Comparison of ENCODE assay signal across 14 cellular contexts in genomic region chr20:63844384-63845025, GRCh38. TPM values are rescaled to one million over a fixed set of nuclear protein-coding genes. Genes with fewer than 3 reads are reported as not detected.
DNase-seq lines count a peak whose midpoint lies in the region; ATAC-seq and TF ChIP-seq lines count a peak whose summit lies in the region.
"Had no signal": no experiment of that assay in that cellular context is flagged by ENCODE, and none has a peak within 500 bp of the region (broad histone marks: within the 10 kb centered on the region; RNA-seq: fewer than 3 reads in every experiment).

No MANE protein-coding gene starts in this region.

- 70 to 71% methylated on average over 12 of the region's 12 CpGs for WGBS in heart right ventricle, 2 donors
- 93% methylated on average over 12 of the region's 12 CpGs for WGBS in mesenchymal stem cell

- H2BK5ac ChIP-seq in mesenchymal stem cell (ENCODE audit: low read depth, low read length, poor library complexity, severe bottlenecking), result no peak overlapping the region

- no peak overlapping the region for H3K9ac ChIP-seq in mesenchymal stem cell (ENCODE audit: low read length)

- H2BK15ac ChIP-seq in mesenchymal stem cell (ENCODE audit: low read depth, poor library complexity, severe bottlenecking), result peak overlapping the region; percentile 89

- H3K4me3 Mint-ChIP-seq in T-helper 17 cell, result peak overlapping the region; percentile 79
- H3K4me3 Mint-ChIP-seq: CD4-positive, CD25-positive, alpha-beta regulatory T cell; IgD-negative memory B cell had no signal

- peaks cover 26% of the 10 kb centered on the region for H3K4me1 Mint-ChIP-seq in T-helper 17 cell

- H2BK12ac ChIP-seq in mesenchymal stem cell (ENCODE audit: low read length in 2 of 2), result peak overlapping the region in 1 of 2 experiments; percentile 61

- ATAC-seq in heart right ventricle, result peak in 2 of 8 donors; percentile 6 to 8
- no peak for ATAC-seq in Right ventricle myocardium superior (ENCODE audit: poor library complexity)
- ATAC-seq in T-helper 17 cell, result no peak
- ATAC-seq in upper lobe of right lung, result peak; percentile 45
- no peak for ATAC-seq in mucosa of descending colon

- H2BK120ac ChIP-seq in mesenchymal stem cell (ENCODE audit: low read depth, low read length), result no peak overlapping the region

- H2AK5ac ChIP-seq in mesenchymal stem cell (ENCODE audit: low read length, severe bottlenecking), result peak overlapping the region; percentile 30

- H2AFZ ChIP-seq in mesenchymal stem cell (ENCODE audit: low read depth, low read length), result no peak overlapping the region

- H3K4me1 ChIP-seq in heart right ventricle (peaks cover 16 to 56% (median 45%) of the 10 kb centered on the region in 9 donors), mesenchymal stem cell (ENCODE audit: control insufficient read depth, insufficient read depth, low read depth, low read length) (peaks cover 35% of the 10 kb centered on the region), upper lobe of right lung (peaks cover 26% of the 10 kb centered on the region), mucosa of descending colon (ENCODE audit: low read depth) (no peaks in the 10 kb centered on the region)

- no peak overlapping the region for H4K8ac ChIP-seq in mesenchymal stem cell (ENCODE audit: low read length)

- no peaks in the 10 kb centered on the region for H3K36me3 Mint-ChIP-seq in T-helper 17 cell (ENCODE audit: low read depth)
- H3K36me3 Mint-ChIP-seq: CD4-positive, CD25-positive, alpha-beta regulatory T cell; IgD-negative memory B cell had no signal

- H3K4me2 ChIP-seq in mesenchymal stem cell (ENCODE audit: low read length, poor library complexity, severe bottlenecking), result no peak overlapping the region
- H3K4me2 ChIP-seq: A549 had no signal

- peak overlapping the region; percentile 84 for H4K91ac ChIP-seq in mesenchymal stem cell (ENCODE audit: low read length)

- H3K9me3 ChIP-seq in heart right ventricle (no peaks in the 10 kb centered on the region), T-helper 17 cell (ENCODE audit: control insufficient read depth, low read length, poor library complexity, severe bottlenecking) (no peaks in the 10 kb centered on the region), mesenchymal stem cell (ENCODE audit: control insufficient read depth, low read length) (no peaks in the 10 kb centered on the region), upper lobe of right lung (no peaks in the 10 kb centered on the region), mucosa of descending colon (no peaks in the 10 kb centered on the region)
- H3K9me3 ChIP-seq: A549, HAP-1 had no signal

- H3K27ac ChIP-seq in heart right ventricle, result peak overlapping the region in 9 of 10 donors; percentile 10 to 94 (median 84)
- H3K27ac ChIP-seq in mesenchymal stem cell (ENCODE audit: low read length, poor library complexity, severe bottlenecking), result no peak overlapping the region
- H3K27ac ChIP-seq in upper lobe of right lung, result peak overlapping the region; percentile 42
- H3K27ac ChIP-seq: A549 had no signal

- H3K14ac ChIP-seq in mesenchymal stem cell (ENCODE audit: low read length in 2 of 2), result peak overlapping the region in 1 of 2 experiments; percentile 46

- H3K23ac ChIP-seq in mesenchymal stem cell (ENCODE audit: low read length in 2 of 2), result no peak overlapping the region

- no peaks in the 10 kb centered on the region for H3K79me1 ChIP-seq in mesenchymal stem cell (replicated peaks; ENCODE audit: low read length, poor library complexity, severe bottlenecking)

- no peak overlapping the region for H3K27ac Mint-ChIP-seq in T-helper 17 cell
- H3K27ac Mint-ChIP-seq: IgD-negative memory B cell had no signal

- peaks cover 42% of the 10 kb centered on the region for H3K27me3 Mint-ChIP-seq in T-helper 17 cell

- H3K4me3 ChIP-seq in heart right ventricle, result no peak overlapping the region
- H3K4me3 ChIP-seq in mesenchymal stem cell (ENCODE audit: insufficient read depth in 1 of 2, low read depth in 1 of 2, low read length in 2 of 2), result no peak overlapping the region
- no peak overlapping the region for H3K4me3 ChIP-seq in upper lobe of right lung
- H3K4me3 ChIP-seq in mucosa of descending colon, result no peak overlapping the region
- H3K4me3 ChIP-seq: A549, HAP-1 had no signal

- peaks cover 0 to 59% (median 0%) of the 10 kb centered on the region in 7 donors for H3K27me3 ChIP-seq in heart right ventricle
- peaks cover 0 to 46% of the 10 kb centered on the region in 2 experiments for H3K27me3 ChIP-seq in mesenchymal stem cell (ENCODE audit: control insufficient read depth in 1 of 2, insufficient read depth in 1 of 2, low read length in 2 of 2)
- H3K27me3 ChIP-seq in upper lobe of right lung, result peaks cover 17% of the 10 kb centered on the region

- intact Hi-C loops in heart right ventricle (cut with DNase I) (no loop called here), Right ventricle myocardium superior (cut with DNase I) (no loop called here), upper lobe of right lung (cut with DNase I) (no loop called here), mucosa of descending colon (cut with DNase I, micrococcal nuclease) (no loop called here)

- peak in 1 of 9 donors; percentile 7 for TF ChIP-seq CTCF in heart right ventricle (IDR thresholded peaks at IDR 0.05)
- no peak for TF ChIP-seq CTCF in upper lobe of right lung (IDR thresholded peaks at IDR 0.05)
- TF ChIP-seq CTCF in mucosa of descending colon (IDR thresholded peaks at IDR 0.05), result no peak

- H3K36me3 ChIP-seq in heart right ventricle (no peaks in the 10 kb centered on the region), mesenchymal stem cell (ENCODE audit: control insufficient read depth in 1 of 2, insufficient read depth in 2 of 2, low read depth in 1 of 2, low read length in 2 of 2) (no peaks in the 10 kb centered on the region), upper lobe of right lung (no peaks in the 10 kb centered on the region), mucosa of descending colon (ENCODE audit: low read depth) (no peaks in the 10 kb centered on the region)
- H3K36me3 ChIP-seq: HAP-1 had no signal

- DNase-seq in heart right ventricle (no peak), Right ventricle myocardium superior (no peak), T-helper 17 cell (no peak), mesenchymal stem cell (no peak), upper lobe of right lung (no peak), mucosa of descending colon (no peak), NCI-H2227 (lab: John Stamatoyannopoulos, UW; ENCODE audit: unreplicated experiment) (no peak)
- DNase-seq: CD4-positive, CD25-positive, alpha-beta regulatory T cell; NCI-H1436 treated with DMSO at 0.1 percent for 48 hours; NCI-H2081; NCI-H524 had no signal

- H3K18ac ChIP-seq in mesenchymal stem cell (ENCODE audit: low read depth in 1 of 2, low read length in 2 of 2), result peak overlapping the region; percentile 30 to 63

- H3K4ac ChIP-seq in mesenchymal stem cell (ENCODE audit: low read depth in 1 of 2, low read length in 2 of 2), result peak overlapping the region in 1 of 2 experiments; percentile 42

RNA-seq across cellular contexts. Expression of gene ZBTB46, which starts 13.4 kb away (rescaled TPM):
- total RNA-seq in heart right ventricle (10 to 100 TPM; 10.2 to 25.4 (median 14.7) TPM), Right ventricle myocardium superior (13.5 TPM), T-helper 17 cell (under 1 TPM; 0.21 to 0.72 TPM), upper lobe of right lung (19.7 TPM), mucosa of descending colon (1 to 10 TPM; 3.1 to 5.7 (median 3.3) TPM)
- 10 to 100 TPM in 1 of 2 donors, 1 to 10 TPM in 1; 5.6 to 10.3 TPM for polyA plus RNA-seq in heart right ventricle
- polyA plus RNA-seq in mesenchymal stem cell (2013, experiment 1 of 2), result 3.8 TPM
- polyA plus RNA-seq in mesenchymal stem cell (2013, experiment 2 of 2), result 3.9 TPM

RNA-seq across cellular contexts. Expression of gene ABHD16B, which starts 16.8 kb away (rescaled TPM):
- total RNA-seq in heart right ventricle, result not detected
- under 1 TPM; 0.32 to 0.59 TPM for polyA plus RNA-seq in heart right ventricle
- not detected for total RNA-seq in Right ventricle myocardium superior
- not detected for total RNA-seq in T-helper 17 cell
- polyA plus RNA-seq in mesenchymal stem cell (2013, experiment 1 of 2), result not detected
- polyA plus RNA-seq in mesenchymal stem cell (2013, experiment 2 of 2), result not detected
- not detected for total RNA-seq in upper lobe of right lung
- not detected for total RNA-seq in mucosa of descending colon
- total RNA-seq: CD4-positive, CD25-positive, alpha-beta regulatory T cell had no signal
- polyA plus RNA-seq: A549 had no signal

RNA-seq across cellular contexts. Expression of gene TPD52L2, which starts 20.6 kb away (rescaled TPM):
- total RNA-seq in heart right ventricle (10 to 100 TPM; 60.1 to 83.0 (median 72.8) TPM), Right ventricle myocardium superior (69.0 TPM), T-helper 17 cell (10 to 100 TPM; 26.9 to 29.9 TPM), upper lobe of right lung (81.5 TPM), mucosa of descending colon (10 to 100 TPM; 48.7 to 71.7 (median 55.7) TPM)
- 100 to 1,000 TPM in 1 of 2 donors, 10 to 100 TPM in 1; 50.6 to 119 TPM for polyA plus RNA-seq in heart right ventricle
- polyA plus RNA-seq in mesenchymal stem cell (2013, experiment 1 of 2), result 124 TPM
- 125 TPM for polyA plus RNA-seq in mesenchymal stem cell (2013, experiment 2 of 2)

RNA-seq across cellular contexts. Expression of gene DNAJC5, which starts 50.4 kb away (rescaled TPM):
- 10 to 100 TPM; 32.8 to 52.2 (median 38.5) TPM for total RNA-seq in heart right ventricle
- 10 to 100 TPM; 19.5 to 23.8 TPM for polyA plus RNA-seq in heart right ventricle
- 42.3 TPM for total RNA-seq in Right ventricle myocardium superior
- total RNA-seq in T-helper 17 cell, result 10 to 100 TPM; 35.7 to 39.0 TPM
- 25.4 TPM for polyA plus RNA-seq in mesenchymal stem cell (2013, experiment 1 of 2)
- 25.9 TPM for polyA plus RNA-seq in mesenchymal stem cell (2013, experiment 2 of 2)
- 49.8 TPM for total RNA-seq in upper lobe of right lung
- 10 to 100 TPM; 57.5 to 65.9 (median 65.4) TPM for total RNA-seq in mucosa of descending colon
